ENCODE assay signal across 16 cellular contexts in the genomic region with DNA sequence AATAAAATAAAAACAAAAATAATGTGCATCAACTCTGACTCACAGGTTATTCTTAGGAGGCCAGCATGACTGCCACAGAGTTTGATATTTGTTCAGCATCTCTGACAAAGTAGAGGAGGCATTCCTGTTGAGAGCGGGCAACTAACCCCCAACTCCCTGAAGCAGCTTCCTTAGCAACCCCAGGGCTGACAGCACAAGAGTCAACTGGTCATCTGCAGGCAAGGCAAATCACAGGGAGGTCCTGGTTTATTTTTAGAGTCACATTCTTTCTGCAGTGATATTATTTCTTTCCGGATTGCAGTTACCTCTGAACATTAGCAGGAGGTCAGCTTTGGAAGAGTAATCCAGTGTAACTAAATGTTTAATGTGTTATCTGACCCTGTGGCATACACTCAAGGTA.
A peak's percentile ranks its signal among the peaks of the same experiment; 100 is the strongest.
DNase-seq lines count a peak whose midpoint lies in the region; ATAC-seq, FAIRE-seq and TF ChIP-seq lines count a peak whose summit lies in the region.
"Had no signal": no experiment of that assay in that cellular context is flagged by ENCODE, and none has a peak within 500 bp of the region (broad histone marks: within the 10 kb centered on the region; RNA-seq: fewer than 3 reads in every experiment).

No MANE protein-coding gene starts in this region.

- TF ChIP-seq EP300 in A549 (IDR thresholded peaks at IDR 0.05), result no peak

- H3K36me3 Mint-ChIP-seq in HFFc6 (ENCODE audit: low read depth), result peaks cover 33% of the 10 kb centered on the region

- H3K9me3 Mint-ChIP-seq in HFFc6, result 0 out of 2 replicates have a peak, but pooled peaks cover 6% of the 10 kb centered on the region
- H3K9me3 Mint-ChIP-seq: effector memory CD8-positive, alpha-beta T cell; neural crest cell had no signal

- peak in 1 of 2 experiments; percentile 27 for DNase-seq in A549 (ENCODE audit: low read depth in 1 of 2, low spot score in 1 of 2)
- peak; percentile 75 for DNase-seq in HFFc6
- DNase-seq in cardiac fibroblast (ENCODE audit: low read depth in 2 of 2), result peak; percentile 25 to 73
- peak; percentile 73 for DNase-seq in kidney tubule cell (ENCODE audit: low spot score)
- DNase-seq in lower lobe of right lung, result no peak
- no peak for DNase-seq in stimulated activated naive CD4-positive, alpha-beta T cell (lab: John Stamatoyannopoulos, UW)
- DNase-seq: activated T-cell treated with anti-CD3 and anti-CD28 coated beads, Interleukin-2, amount 50 U/mL, for 1 hour; DMS 273 treated with DMSO at 0.1 percent for 48 hours; effector memory CD8-positive, alpha-beta T cell; NCI-H510A; T-helper 17 cell had no signal

- CTCF ChIA-PET in A549 (lab: Yijun Ruan, JAX), result interaction anchor here (0.8 kb wide), 1 partner anchor 12 kb away, joined by 3 read pairs; no protein-coding TSS in a partner anchor

- H3K27me3 Mint-ChIP-seq in HFFc6 (ENCODE audit: insufficient read depth), result no peaks in the 10 kb centered on the region; the same call in 1 of the 2 replicates
- H3K27me3 Mint-ChIP-seq: effector memory CD8-positive, alpha-beta T cell; T-helper 17 cell had no signal

- no peak for TF ChIP-seq POLR2A in A549 (IDR thresholded peaks at IDR 0.05; ENCODE audit: low read length)

- no peak overlapping the region for H3K4me2 ChIP-seq in A549

- H3K9me3 ChIP-seq in A549 (0 out of 3 replicates have a peak, but pooled peaks cover 6% of the 10 kb centered on the region), lower lobe of right lung (peaks cover 12% of the 10 kb centered on the region)

- H3K4me1 ChIP-seq in A549, result no peaks in the 10 kb centered on the region
- H3K4me1 ChIP-seq in lower lobe of right lung, result no peaks in the 10 kb centered on the region

- 41% methylated on average over 2 of the region's 2 CpGs for WGBS in A549 (ENCODE audit: missing lambda C conversion rate)

- peak overlapping the region; percentile 78 for H3K27ac Mint-ChIP-seq in HFFc6

- H3K4me3 ChIP-seq in A549 (no peak overlapping the region), cardiac fibroblast (replicated peaks in 1 of 2; ENCODE audit: low read depth in 2 of 2, low read length in 2 of 2) (no peak overlapping the region), lower lobe of right lung (no peak overlapping the region)
- H3K4me3 ChIP-seq: lung had no signal

- H3K36me3 ChIP-seq in lower lobe of right lung, result peaks cover 65% of the 10 kb centered on the region

- H3K4me1 Mint-ChIP-seq in HFFc6 (ENCODE audit: low read depth), result peaks cover 24% of the 10 kb centered on the region
- H3K4me1 Mint-ChIP-seq: neural crest cell had no signal

- peak; percentile 51 to 65; a peak in 3 of 6 replicates for ATAC-seq in A549
- ATAC-seq in HG03378 (IDR thresholded peaks at IDR 0.05; ENCODE audit: unreplicated experiment), result no peak
- no peak for ATAC-seq in HG03045 (IDR thresholded peaks at IDR 0.05; ENCODE audit: unreplicated experiment)
- no peak for ATAC-seq in lower lobe of right lung
- ATAC-seq: effector memory CD8-positive, alpha-beta T cell; T-helper 17 cell had no signal

- H3K27ac ChIP-seq in A549 (no peak overlapping the region), lower lobe of right lung (no peak overlapping the region)

- POLR2A ChIA-PET in A549 (lab: Yijun Ruan, JAX), result no interaction called here

- no peak for FAIRE-seq in A549 (lab: Jason Lieb, UNC)
- FAIRE-seq: RCC 7860 had no signal

- H3K4me3 Mint-ChIP-seq in HFFc6, result peak overlapping the region; percentile 33; the same call in 1 of the 2 replicates
- H3K4me3 Mint-ChIP-seq: effector memory CD8-positive, alpha-beta T cell; neural crest cell; T-helper 17 cell had no signal

- intact Hi-C loops in lower lobe of right lung (cut with DNase I), result no loop called here

- TF ChIP-seq CTCF in A549 (IDR thresholded peaks at IDR 0.05), result no peak
- no peak for TF ChIP-seq CTCF in HFFc6 (IDR thresholded peaks at IDR 0.05)
- TF ChIP-seq CTCF in cardiac fibroblast (IDR thresholded peaks at IDR 0.05; ENCODE audit: low read depth, low read length), result no peak
- no peak for TF ChIP-seq CTCF in lower lobe of right lung (IDR thresholded peaks at IDR 0.05)

- no peak for TF ChIP-seq RAD21 in A549 (conservative IDR thresholded peaks at IDR 0.05 in 1 of 2, IDR thresholded peaks at IDR 0.05 in 1 of 2)

- no peaks in the 10 kb centered on the region for H3K27me3 ChIP-seq in lower lobe of right lung (ENCODE audit: low read depth)

TF ChIP-seq in A549, 52 proteins besides CTCF, POLR2A, EP300 and RAD21:
- TF ChIP-seq MAZ (IDR thresholded peaks at IDR 0.05; ENCODE audit: borderline replicate concordance, low read depth, low read length) (no peak), PHF8 (IDR thresholded peaks at IDR 0.05; ENCODE audit: borderline replicate concordance, low read depth) (no peak), HOXB13 (CRISPR knock-in tag; IDR thresholded peaks at IDR 0.05; ENCODE audit: low read depth) (no peak), RNF2 (IDR thresholded peaks at IDR 0.05; ENCODE audit: borderline replicate concordance, low read depth) (no peak), RCOR1 (IDR thresholded peaks at IDR 0.05; ENCODE audit: low read depth, low read length) (no peak), JUN (IDR thresholded peaks at IDR 0.05) (no peak), CBX2 (IDR thresholded peaks at IDR 0.05; ENCODE audit: borderline replicate concordance, low read depth) (no peak), ZFP36 (IDR thresholded peaks at IDR 0.05; ENCODE audit: borderline replicate concordance, partially characterized antibody) (no peak)
- TF ChIP-seq, protein P1, sequence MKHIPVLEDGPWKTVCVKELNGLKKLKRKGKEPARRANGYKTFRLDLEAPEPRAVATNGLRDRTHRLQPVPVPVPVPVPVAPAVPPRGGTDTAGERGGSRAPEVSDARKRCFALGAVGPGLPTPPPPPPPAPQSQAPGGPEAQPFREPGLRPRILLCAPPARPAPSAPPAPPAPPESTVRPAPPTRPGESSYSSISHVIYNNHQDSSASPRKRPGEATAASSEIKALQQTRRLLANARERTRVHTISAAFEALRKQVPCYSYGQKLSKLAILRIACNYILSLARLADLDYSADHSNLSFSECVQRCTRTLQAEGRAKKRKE (CRISPR knock-in tag; IDR thresholded peaks at IDR 0.05; ENCODE audit: low read depth), result no peak
- TF ChIP-seq, protein P2, sequence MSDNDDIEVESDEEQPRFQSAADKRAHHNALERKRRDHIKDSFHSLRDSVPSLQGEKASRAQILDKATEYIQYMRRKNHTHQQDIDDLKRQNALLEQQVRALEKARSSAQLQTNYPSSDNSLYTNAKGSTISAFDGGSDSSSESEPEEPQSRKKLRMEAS (IDR thresholded peaks at IDR 0.05), result no peak

Comparison
In these comparisons a context has a peak if more than half of its experiments do, and no peak if none do; other contexts are left out.
1. ATAC-seq: peak in A549 (2 of 2); none in HG03378 (single experiment), HG03045 (single experiment) and lower lobe of right lung (0 of 2).
2. DNase-seq: peak in HFFc6 (single experiment), cardiac fibroblast (2 of 2) and kidney tubule cell (single experiment); none in lower lobe of right lung (single experiment) and stimulated activated naive CD4-positive, alpha-beta T cell (0 of 6).